In genomic region chr19:47036233-47036651, GRCh38 we compare ENCODE assay signal across 8 cellular contexts. TPM values are rescaled to one million over a fixed set of nuclear protein-coding genes. Genes with fewer than 3 reads are reported as not detected.
DNase-seq lines count a peak whose midpoint lies in the region; ATAC-seq, FAIRE-seq and TF ChIP-seq lines count a peak whose summit lies in the region.

No MANE protein-coding gene starts in this region.

- WGBS in mesendoderm (ENCODE audit: extremely low coverage, insufficient coverage, low lambda C conversion rate), result no CpG with 5 or more reads among the region's 18 CpGs

- H3K18ac ChIP-seq in mesendoderm (ENCODE audit: low read length), result no peak overlapping the region

- peaks cover 2% of the 10 kb centered on the region for H3K4me1 ChIP-seq in mesendoderm (ENCODE audit: control insufficient read depth, low read depth, low read length)

- H3K4me3 ChIP-seq in bronchial epithelial cell (ENCODE audit: low read depth, low read length) (peak overlapping the region; percentile 52), mesendoderm (ENCODE audit: low read length) (no peak overlapping the region)

- H3K27me3 ChIP-seq in bronchial epithelial cell (ENCODE audit: control insufficient read depth, insufficient read depth, low read length), result no peaks in the 10 kb centered on the region
- H3K27me3 ChIP-seq in mesendoderm (ENCODE audit: insufficient read depth, low read length, poor library complexity), result no peaks in the 10 kb centered on the region

- H2AK5ac ChIP-seq in mesendoderm (ENCODE audit: low read length), result no peak overlapping the region

- no peak overlapping the region for H3K4ac ChIP-seq in mesendoderm (ENCODE audit: low read depth, low read length)

- FAIRE-seq in bronchial epithelial cell (lab: Jason Lieb, UNC), result no peak

- no peak overlapping the region for H2BK5ac ChIP-seq in mesendoderm (ENCODE audit: low read length)

- no peak overlapping the region for H2BK120ac ChIP-seq in mesendoderm (ENCODE audit: low read depth, low read length)

- H3K36me3 ChIP-seq in bronchial epithelial cell (ENCODE audit: control insufficient read depth, insufficient read depth, low read length) (no peaks in the 10 kb centered on the region), mesendoderm (ENCODE audit: control insufficient read depth, insufficient read depth, low read length) (no peaks in the 10 kb centered on the region)

- DNase-seq in NCI-H2081 (lab: John Stamatoyannopoulos, UW) (peak; percentile 18 to 52), NCI-H2081 treated with DMSO at 0.1 percent for 48 hours (lab: John Stamatoyannopoulos, UW) (no peak), NCI-H82 (lab: John Stamatoyannopoulos, UW) (peak; percentile 96), bronchial epithelial cell (ENCODE audit: low read depth) (peak; percentile 37), mesendoderm (no peak), inferior parietal cortex (ENCODE audit: extremely low spot score) (no peak)
- no peak for DNase-seq in NK-92 treated with Interleukin-12 subunit alpha and Interleukin-12 subunit beta, amount 100 ng/mL, for 24 hours (lab: John Stamatoyannopoulos, UW)

- peak overlapping the region; percentile 61 for H3K9ac ChIP-seq in mesendoderm (ENCODE audit: low read length)

- no peak overlapping the region for H2BK15ac ChIP-seq in mesendoderm (replicated peaks; ENCODE audit: low read depth)

- no peak overlapping the region for H3K27ac ChIP-seq in mesendoderm (ENCODE audit: low read depth, low read length)

- H3K56ac ChIP-seq in mesendoderm (ENCODE audit: low read length), result peak overlapping the region; percentile 57

- H4K8ac ChIP-seq in mesendoderm (ENCODE audit: low read depth, low read length), result no peak overlapping the region

- peak overlapping the region; percentile 66 for H3K4me2 ChIP-seq in mesendoderm (ENCODE audit: low read length)

- ATAC-seq in GM21717 (IDR thresholded peaks at IDR 0.05; ENCODE audit: unreplicated experiment), result no peak

- no peaks in the 10 kb centered on the region for H3K79me1 ChIP-seq in mesendoderm (ENCODE audit: low read length)

- H3K23ac ChIP-seq in mesendoderm (ENCODE audit: low read length), result no peak overlapping the region

- H4K5ac ChIP-seq in mesendoderm (ENCODE audit: low read length), result no peak overlapping the region

- no peaks in the 10 kb centered on the region for H3K79me2 ChIP-seq in mesendoderm (ENCODE audit: control insufficient read depth, insufficient read depth, low read length)

- TF ChIP-seq CTCF in bronchial epithelial cell (IDR thresholded peaks at IDR 0.05; ENCODE audit: insufficient read depth, low read length, severe bottlenecking), result no peak

RNA-seq across cellular contexts. Expression of gene TMEM160, which starts 12.2 kb away (rescaled TPM):
- total RNA-seq in bronchial epithelial cell, result 20.5 and 23.9 TPM in 2 replicates
- polyA plus RNA-seq in mesendoderm (2013, experiment 1 of 2), result 40.2 TPM
- 43.4 TPM for polyA plus RNA-seq in mesendoderm (2013, experiment 2 of 2)

RNA-seq across cellular contexts. Expression of gene NPAS1, which starts 16.6 kb away (rescaled TPM):
- 0.26 and 0.64 TPM in 2 replicates for total RNA-seq in bronchial epithelial cell
- polyA plus RNA-seq in mesendoderm (2013, experiment 1 of 2), result 2.4 TPM
- polyA plus RNA-seq in mesendoderm (2013, experiment 2 of 2), result 2.5 TPM

Comparison
In these comparisons a context has a peak if more than half of its experiments do, and no peak if none do; other contexts are left out.
1. DNase-seq: peak in NCI-H2081 (2 of 2), NCI-H82 (single experiment) and bronchial epithelial cell (single experiment); none in NCI-H2081 treated with DMSO at 0.1 percent for 48 hours (single experiment), mesendoderm (single experiment), NK-92 treated with Interleukin-12 subunit alpha and Interleukin-12 subunit beta, amount 100 ng/mL, for 24 hours (single experiment) and inferior parietal cortex (single experiment).